In the genomic region with DNA sequence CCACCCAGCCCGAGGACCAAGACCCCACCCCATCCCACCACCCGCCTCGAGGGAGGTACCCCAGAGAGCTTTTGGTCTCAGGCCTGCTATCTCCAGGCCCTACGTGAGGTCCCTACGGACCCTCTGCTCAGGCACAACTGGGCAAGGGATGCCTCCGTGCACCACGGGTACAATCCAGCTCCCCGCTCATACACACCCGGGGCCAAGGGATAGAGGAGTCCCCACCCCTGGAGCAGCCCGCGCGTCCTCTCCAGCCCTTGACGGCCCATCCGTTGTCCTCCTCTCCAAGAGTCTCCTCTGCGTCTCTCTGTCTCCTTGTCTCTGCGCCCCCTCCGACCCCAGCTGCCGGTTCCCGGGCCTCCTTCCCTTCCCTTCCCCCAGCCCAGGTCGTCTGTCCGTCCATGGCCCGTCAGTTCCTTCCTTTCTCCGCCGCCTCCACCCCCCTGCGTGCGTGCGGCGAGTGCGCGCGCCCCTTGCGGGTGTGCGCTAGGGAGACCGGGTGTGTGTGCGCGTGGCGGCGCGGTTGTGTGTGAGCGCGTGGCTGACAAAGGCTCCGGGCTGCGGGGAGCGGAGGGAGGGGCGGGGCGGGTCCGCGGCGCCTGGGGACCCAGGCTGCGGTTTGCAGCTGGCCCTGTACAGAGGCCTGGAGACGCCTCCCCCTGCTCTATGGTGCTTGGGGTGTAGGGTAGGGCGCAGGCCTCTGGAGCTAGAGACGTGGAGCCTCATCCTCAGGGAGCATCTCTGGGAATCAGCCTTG, we compare ENCODE assay signal across 8 cellular contexts. TPM values are rescaled to one million over a fixed set of nuclear protein-coding genes. Genes with fewer than 3 reads are reported as not detected.
DNase-seq lines count a peak whose midpoint lies in the region; ATAC-seq and TF ChIP-seq lines count a peak whose summit lies in the region.

No MANE protein-coding gene starts in this region.

- H3K9me3 ChIP-seq in adipocyte (ENCODE audit: control insufficient read depth, low read length) = no peaks in the 10 kb centered on the region

- H3K4me1 ChIP-seq in adipocyte (ENCODE audit: control insufficient read depth, insufficient read depth, low read length) = no peaks in the 10 kb centered on the region

- intact Hi-C loops in CD14-positive monocyte (cut with micrococcal nuclease) = no loop called here

- ATAC-seq in HG03342 (IDR thresholded peaks at IDR 0.05; ENCODE audit: unreplicated experiment) (no peak), GM19023 (IDR thresholded peaks at IDR 0.05; ENCODE audit: unreplicated experiment) (no peak)

- H3K9ac ChIP-seq in adipocyte (ENCODE audit: low read length) = no peak overlapping the region

- H3K4me1 Mint-ChIP-seq in CD14-positive monocyte = peaks cover 33% of the 10 kb centered on the region
- H3K4me1 Mint-ChIP-seq in IgD-negative memory B cell = peaks cover 15 to 22% (median 19%) of the 10 kb centered on the region in 3 donors

- H3K36me3 ChIP-seq in adipocyte (ENCODE audit: control insufficient read depth, insufficient read depth, low read length, severe bottlenecking) (no peaks in the 10 kb centered on the region), kidney epithelial cell (ENCODE audit: control insufficient read depth, insufficient read depth, low read length) (no peaks in the 10 kb centered on the region)

- peaks cover 0 to 17% (median 0%) of the 10 kb centered on the region in 7 donors for H3K9me3 Mint-ChIP-seq in CD14-positive monocyte
- H3K9me3 Mint-ChIP-seq in IgD-negative memory B cell = no peaks in the 10 kb centered on the region

- no peak for TF ChIP-seq CTCF in CD14-positive monocyte (IDR thresholded peaks at IDR 0.05)
- no peak for TF ChIP-seq CTCF in kidney epithelial cell (IDR thresholded peaks at IDR 0.05; ENCODE audit: insufficient read depth, low read length, poor library complexity, severe bottlenecking)

- peaks cover 0 to 5% of the 10 kb centered on the region in 2 donors for H3K36me3 Mint-ChIP-seq in CD14-positive monocyte
- H3K36me3 Mint-ChIP-seq in IgD-negative memory B cell = peaks cover 2% of the 10 kb centered on the region

- peaks cover 46 to 55% (median 48%) of the 10 kb centered on the region in 3 donors for H3K27me3 Mint-ChIP-seq in CD14-positive monocyte (ENCODE audit: low read depth in 3 of 3)
- peaks cover 37% of the 10 kb centered on the region for H3K27me3 Mint-ChIP-seq in IgD-negative memory B cell

- no peak for DNase-seq in CD14-positive monocyte (ENCODE audit: low spot score)
- peak; percentile 13 for DNase-seq in adipocyte (ENCODE audit: low read depth)
- no peak for DNase-seq in kidney epithelial cell (ENCODE audit: low read depth)
- peak; percentile 20 for DNase-seq in stimulated activated CD4-positive, alpha-beta T cell treated with anti-CD3 and anti-CD28 coated beads, Interleukin-4, amount 100 ng/mL, for 24 hours
- DNase-seq in dedifferentiated amniotic fluid mesenchymal stem cell (ENCODE audit: extremely low spot score) = no peak

- H3K27ac Mint-ChIP-seq in CD14-positive monocyte (peak overlapping the region in 2 of 7 donors; percentile 45 to 62), IgD-negative memory B cell (no peak overlapping the region)

- peak overlapping the region; percentile 85 to 95 for H3K4me3 Mint-ChIP-seq in CD14-positive monocyte
- peak overlapping the region; percentile 64 to 89 (median 76) for H3K4me3 Mint-ChIP-seq in IgD-negative memory B cell

- H3K27me3 ChIP-seq in adipocyte (replicated peaks; ENCODE audit: control insufficient read depth, insufficient read depth, low read length) = peaks cover 54% of the 10 kb centered on the region
- no peaks in the 10 kb centered on the region for H3K27me3 ChIP-seq in kidney epithelial cell (ENCODE audit: control insufficient read depth, insufficient read depth, low read length)

- H3K4me3 ChIP-seq in adipocyte (ENCODE audit: low read length) = no peak overlapping the region
- H3K4me3 ChIP-seq in kidney epithelial cell (ENCODE audit: low read depth, low read length) = peak overlapping the region; percentile 96

RNA-seq across cellular contexts. Expression of a gene that starts 0.9 kb away (rescaled TPM):
- polyA plus RNA-seq in CD14-positive monocyte = under 1 TPM in 1 of 2 donors, not detected in 1; 0.33 TPM
- polyA plus RNA-seq in IgD-negative memory B cell = not detected
- total RNA-seq in kidney epithelial cell = 47.3 and 53.1 TPM in 2 replicates

RNA-seq across cellular contexts. Expression of a gene that starts 55.6 kb away (rescaled TPM):
- polyA plus RNA-seq in CD14-positive monocyte (1 to 10 TPM; 4.2 to 5.3 TPM), IgD-negative memory B cell (28.5 TPM)
- total RNA-seq in kidney epithelial cell = 92.0 and 103 TPM in 2 replicates

Comparison
In these comparisons a context has a peak if more than half of its experiments do, and no peak if none do; other contexts are left out.
1. DNase-seq: peak in adipocyte (single experiment) and stimulated activated CD4-positive, alpha-beta T cell treated with anti-CD3 and anti-CD28 coated beads, Interleukin-4, amount 100 ng/mL, for 24 hours (single experiment); none in CD14-positive monocyte (single experiment), kidney epithelial cell (single experiment) and dedifferentiated amniotic fluid mesenchymal stem cell (single experiment).